ENCODE assay signal across 8 cellular contexts in genomic region chr2:152925540-152926448, GRCh38.
DNase-seq lines count a peak whose midpoint lies in the region; ATAC-seq, FAIRE-seq and TF ChIP-seq lines count a peak whose summit lies in the region.

No MANE protein-coding gene starts in this region.

- H3K27ac ChIP-seq in heart left ventricle (no peak overlapping the region), right atrium auricular region (no peak overlapping the region), RWPE1 (no peak overlapping the region), body of pancreas (no peak overlapping the region), HepG2 (ENCODE audit: extremely low read length, insufficient read depth, low read length) (no peak overlapping the region), stomach (no peak overlapping the region)

- H3K79me2 ChIP-seq in HepG2 (ENCODE audit: insufficient read depth, low read length), result no peaks in the 10 kb centered on the region

- TF ChIP-seq RAD21 in HepG2 (CRISPR knock-in tag; IDR thresholded peaks at IDR 0.05), result peak; percentile 51; the same call in 1 of the 2 replicates

- H3K4me1 ChIP-seq in heart left ventricle (no peaks in the 10 kb centered on the region), right atrium auricular region (no peaks in the 10 kb centered on the region), body of pancreas (no peaks in the 10 kb centered on the region), HepG2 (ENCODE audit: insufficient read depth, low read length) (no peaks in the 10 kb centered on the region), stomach (peaks cover 0 to 12% (median 0%) of the 10 kb centered on the region in 4 donors)

- H4K20me1 ChIP-seq in HepG2 (ENCODE audit: insufficient read depth, low read length), result no peaks in the 10 kb centered on the region; the same call in 1 of the 2 replicates

- H2AFZ ChIP-seq in HepG2 (ENCODE audit: low read length), result no peak overlapping the region

- H3K27me3 ChIP-seq in heart left ventricle, result peaks cover 0 to 10% (median 0%) of the 10 kb centered on the region in 9 donors
- no peaks in the 10 kb centered on the region for H3K27me3 ChIP-seq in right atrium auricular region
- H3K27me3 ChIP-seq in body of pancreas, result no peaks in the 10 kb centered on the region
- H3K27me3 ChIP-seq in HepG2 (ENCODE audit: control insufficient read depth in 1 of 2, insufficient read depth in 2 of 2, low read length in 2 of 2), result 0 out of 5 replicates have a peak, but pooled peaks cover 0 to 5% of the 10 kb centered on the region in 2 experiments
- no peaks in the 10 kb centered on the region for H3K27me3 ChIP-seq in stomach

- POLR2A ChIA-PET in RWPE1 (lab: Yijun Ruan, JAX; ENCODE audit: low non-redundant PET) (no interaction called here), HepG2 (lab: Yijun Ruan, JAX) (no interaction called here)

- in situ Hi-C loops in HepG2 (cut with HindIII; ENCODE audit: extremely low pct_ligation_motif_present, low pct_unique_long_range_greater_than_20kb), result no loop called here

- peak; percentile 64 for FAIRE-seq in HepG2 (lab: Jason Lieb, UNC)

- no peaks in the 10 kb centered on the region for H3K9me3 ChIP-seq in heart left ventricle
- no peaks in the 10 kb centered on the region for H3K9me3 ChIP-seq in right atrium auricular region
- H3K9me3 ChIP-seq in body of pancreas, result no peaks in the 10 kb centered on the region
- no peaks in the 10 kb centered on the region for H3K9me3 ChIP-seq in HepG2 (ENCODE audit: low read length)
- no peaks in the 10 kb centered on the region for H3K9me3 ChIP-seq in stomach

- 35 to 39% (median 35%) methylated on average over 11 of the region's 11 CpGs for WGBS in heart left ventricle, 4 donors
- 20 to 32% methylated on average over 11 of the region's 11 CpGs for WGBS in body of pancreas, 2 donors
- 15% methylated on average over 11 of the region's 11 CpGs for WGBS in HepG2 (ENCODE audit: low lambda C conversion rate)
- WGBS in stomach, 5 donors, result 34 to 42% (median 37%) methylated on average over 11 of the region's 11 CpGs

- no peak overlapping the region for H3K4me2 ChIP-seq in HepG2 (ENCODE audit: low read depth, low read length)

- peak; percentile 19 to 52 (median 36) for TF ChIP-seq CTCF in heart left ventricle (IDR thresholded peaks at IDR 0.05)
- TF ChIP-seq CTCF in right atrium auricular region (IDR thresholded peaks at IDR 0.05), result peak in 1 of 2 donors; percentile 65
- peak; percentile 61 for TF ChIP-seq CTCF in RWPE1 (conservative IDR thresholded peaks at IDR 0.05; ENCODE audit: low read depth)
- peak; percentile 44 to 64 (median 49) for TF ChIP-seq CTCF in body of pancreas (IDR thresholded peaks at IDR 0.05)
- TF ChIP-seq CTCF in HepG2 (CRISPR knock-in tag; IDR thresholded peaks at IDR 0.05), result peak; percentile 90
- TF ChIP-seq CTCF in stomach (IDR thresholded peaks at IDR 0.05), result peak in 5 of 7 experiments; percentile 20 to 50 (median 39)

- intact Hi-C loops in heart left ventricle (cut with DNase I), result loop anchor here in 1 of 10 donors (2.0 kb wide), 1 partner anchor 593 kb away; no protein-coding TSS in a partner anchor
- intact Hi-C loops in body of pancreas (cut with DNase I), result no loop called here
- intact Hi-C loops in HepG2 (cut with micrococcal nuclease; ENCODE audit: unreplicated experiment), result loop anchor here (1.0 to 2.0 kb wide), 3 partner anchors 361 to 594 kb away; partner anchors contain the start of gene RPRM
- intact Hi-C loops in stomach (cut with DNase I; ENCODE audit: low total_unique reads), result no loop called here

- ATAC-seq in heart left ventricle (peak in 1 of 4 donors; percentile 49), body of pancreas (peak; percentile 66), HepG2 (peak; percentile 99)

- H3K36me3 ChIP-seq in heart left ventricle (no peaks in the 10 kb centered on the region), right atrium auricular region (no peaks in the 10 kb centered on the region), body of pancreas (replicated peaks in 1 of 2; ENCODE audit: insufficient read depth in 1 of 2, low read depth in 2 of 2) (no peaks in the 10 kb centered on the region), HepG2 (replicated peaks in 1 of 2; ENCODE audit: control insufficient read depth in 1 of 2, insufficient read depth in 2 of 2, low read length in 2 of 2) (no peaks in the 10 kb centered on the region), stomach (no peaks in the 10 kb centered on the region)

- no peak for TF ChIP-seq POLR2A in heart left ventricle (IDR thresholded peaks at IDR 0.05)
- TF ChIP-seq POLR2A in body of pancreas (IDR thresholded peaks at IDR 0.05), result no peak
- TF ChIP-seq POLR2A in HepG2 (IDR thresholded peaks at IDR 0.05; ENCODE audit: insufficient read depth in 1 of 2, low read depth in 2 of 2, low read length in 2 of 2), result no peak
- no peak for TF ChIP-seq POLR2A in stomach (IDR thresholded peaks at IDR 0.05)

- H3K9ac ChIP-seq in HepG2 (ENCODE audit: insufficient read depth, low read depth, low read length), result no peak overlapping the region

- H3K4me3 ChIP-seq in heart left ventricle (no peak overlapping the region), right atrium auricular region (no peak overlapping the region), body of pancreas (no peak overlapping the region), HepG2 (replicated peaks in 1 of 3; ENCODE audit: insufficient read depth in 1 of 3, low read depth in 2 of 3, low read length in 3 of 3) (no peak overlapping the region), stomach (no peak overlapping the region)

- TF ChIP-seq EP300 in HepG2 (IDR thresholded peaks at IDR 0.05; ENCODE audit: low read depth in 2 of 2, low read length in 2 of 2) (no peak), HepG2 (CRISPR knock-in tag; IDR thresholded peaks at IDR 0.05; ENCODE audit: borderline replicate concordance) (no peak), stomach (IDR thresholded peaks at IDR 0.05) (no peak)

- DNase-seq in heart left ventricle, result peak in 2 of 5 donors; percentile 18 to 30
- DNase-seq in right atrium auricular region (ENCODE audit: low spot score), result no peak
- peak; percentile 64 for DNase-seq in HCEC 1CT
- DNase-seq in Kasumi-1 (lab: John Stamatoyannopoulos, UW), result peak; percentile 80 to 95
- DNase-seq in RWPE1 (ENCODE audit: low spot score), result peak; percentile 22
- peak; percentile 48 to 66 (median 56) for DNase-seq in body of pancreas
- peak; percentile 74 for DNase-seq in HepG2 (ENCODE audit: low spot score)
- peak; percentile 33 for DNase-seq in stomach

- CTCF ChIA-PET in RWPE1 (lab: Yijun Ruan, JAX), result interaction anchor here (0.5 to 1.4 kb wide), 13 partner anchors 12 to 1210 kb away, joined by 3 to 5 read pairs (median 3); no protein-coding TSS in a partner anchor
- CTCF ChIA-PET in HepG2 (lab: Yijun Ruan, JAX; ENCODE audit: low intra/inter-chr PET ratio, low total read pairs), result interaction anchor here (1.1 to 1.7 kb wide), 2 partner anchors 553 to 593 kb away, joined by 5 to 7 read pairs; partner anchors contain the start of gene RPRM

- no TSS peak for BruUV-seq in HepG2 (replicated peaks; lab: Mats Ljungman, UMichigan)

TF ChIP-seq in HepG2, 621 proteins besides CTCF, POLR2A, EP300 and RAD21 (continues in another document):
- TF ChIP-seq THAP11 (CRISPR knock-in tag; IDR thresholded peaks at IDR 0.05) (0 out of 2 replicates have a peak, but pooled peaks have one; percentile 11), HMGXB4 (CRISPR knock-in tag; IDR thresholded peaks at IDR 0.05; ENCODE audit: borderline replicate concordance in 1 of 2, low read depth in 1 of 2) (0 out of 4 replicates have a peak, but pooled peaks have one; percentile 36), ARID5B (CRISPR knock-in tag; IDR thresholded peaks at IDR 0.05) (peak; percentile 50), ZBTB3 (CRISPR knock-in tag; IDR thresholded peaks at IDR 0.05; ENCODE audit: borderline replicate concordance, low read depth) (no peak), NFYC (CRISPR knock-in tag; IDR thresholded peaks at IDR 0.05) (0 out of 2 replicates have a peak, but pooled peaks have one; percentile 9), SKI (IDR thresholded peaks at IDR 0.05; ENCODE audit: partially characterized antibody) (no peak), MED1 (CRISPR knock-in tag; IDR thresholded peaks at IDR 0.05) (peak; percentile 16; the same call in 1 of the 2 replicates), FOSL2 (CRISPR knock-in tag; IDR thresholded peaks at IDR 0.05) (no peak)
